In the genomic region with DNA sequence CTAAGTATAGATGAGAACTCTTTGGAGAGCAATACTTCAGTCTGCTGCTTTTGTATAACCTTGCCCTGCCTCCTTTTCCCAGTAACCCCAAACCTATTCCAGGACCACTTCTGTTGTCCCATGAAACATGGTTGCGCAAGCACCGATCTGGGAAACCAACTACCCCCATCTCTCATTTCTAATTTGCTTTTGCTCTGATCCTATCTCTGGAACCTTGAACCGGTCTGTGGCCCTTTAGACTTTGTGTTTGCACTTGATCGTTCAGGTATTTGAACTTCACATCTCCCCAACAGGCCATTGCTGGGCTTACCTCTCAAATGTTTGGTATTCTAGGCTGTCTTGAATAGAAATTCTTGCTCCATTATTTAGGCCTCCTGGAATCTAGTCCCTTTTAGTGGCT, we compare ENCODE assay signal across 17 cellular contexts. TPM values are rescaled to one million over a fixed set of nuclear protein-coding genes. Genes with fewer than 3 reads are reported as not detected.
DNase-seq lines count a peak whose midpoint lies in the region; ATAC-seq, FAIRE-seq and TF ChIP-seq lines count a peak whose summit lies in the region.
"Had no signal": no experiment of that assay in that cellular context is flagged by ENCODE, and none has a peak within 500 bp of the region (broad histone marks: within the 10 kb centered on the region; RNA-seq: fewer than 3 reads in every experiment).

No MANE protein-coding gene starts in this region.

- no TSS peak for BruUV-seq in K562 (replicated peaks; lab: Mats Ljungman, UMichigan)
- BruUV-seq in HepG2 (replicated peaks; lab: Mats Ljungman, UMichigan), result no TSS peak

- H3K27me3 Mint-ChIP-seq in GM23338 (ENCODE audit: insufficient read depth, low read depth, poor library complexity), result no peaks in the 10 kb centered on the region
- H3K27me3 Mint-ChIP-seq in activated CD8-positive, alpha-beta T cell treated with anti-CD3 and anti-CD28 coated beads for 36 hours, result no peaks in the 10 kb centered on the region
- H3K27me3 Mint-ChIP-seq in CD8-positive, alpha-beta T cell (ENCODE audit: low read depth), result no peaks in the 10 kb centered on the region
- H3K27me3 Mint-ChIP-seq: CD4-positive, alpha-beta T cell had no signal

- H3K9ac ChIP-seq in K562 (ENCODE audit: insufficient read depth in 1 of 2, low read depth in 2 of 2, low read length in 2 of 2) (no peak overlapping the region), HepG2 (ENCODE audit: insufficient read depth, low read depth, low read length) (no peak overlapping the region)

- no peaks in the 10 kb centered on the region for H3K9me3 ChIP-seq in K562 (replicated peaks; ENCODE audit: control insufficient read depth, insufficient read depth, low read depth, low read length)
- no peaks in the 10 kb centered on the region for H3K9me3 ChIP-seq in HepG2 (ENCODE audit: low read length)
- no peaks in the 10 kb centered on the region for H3K9me3 ChIP-seq in small intestine (ENCODE audit: control insufficient read depth, low read depth)
- H3K9me3 ChIP-seq in CD8-positive, alpha-beta T cell (ENCODE audit: low read length), result no peaks in the 10 kb centered on the region

- TF ChIP-seq CTCF in GM23338 (conservative IDR thresholded peaks at IDR 0.05; ENCODE audit: low read depth in 2 of 2) (no peak), K562 (IDR thresholded peaks at IDR 0.05 in 2 of 3, conservative IDR thresholded peaks at IDR 0.05 in 1 of 3; ENCODE audit: insufficient read depth in 2 of 3, low read depth in 1 of 3, low read length in 3 of 3) (no peak), HepG2 (CRISPR knock-in tag; IDR thresholded peaks at IDR 0.05) (no peak)
- no peak for TF ChIP-seq CTCF in activated CD8-positive, alpha-beta T cell treated with anti-CD3 and anti-CD28 coated beads for 36 hours (IDR thresholded peaks at IDR 0.05)
- no peak for TF ChIP-seq CTCF in CD8-positive, alpha-beta T cell (IDR thresholded peaks at IDR 0.05)

- no peak overlapping the region for H3K4me3 Mint-ChIP-seq in GM23338
- no peak overlapping the region for H3K4me3 Mint-ChIP-seq in activated CD8-positive, alpha-beta T cell treated with anti-CD3 and anti-CD28 coated beads for 36 hours
- no peak overlapping the region for H3K4me3 Mint-ChIP-seq in CD8-positive, alpha-beta T cell
- H3K4me3 Mint-ChIP-seq: CD4-positive, alpha-beta T cell had no signal

- intact Hi-C loops in K562 (cut with micrococcal nuclease), result no loop called here
- intact Hi-C loops in HepG2 (cut with micrococcal nuclease; ENCODE audit: unreplicated experiment), result loop anchor here (10.0 kb wide), 1 partner anchor 241 kb away; no protein-coding TSS in a partner anchor
- intact Hi-C loops in activated CD8-positive, alpha-beta T cell treated with anti-CD3 and anti-CD28 coated beads for 36 hours (cut with micrococcal nuclease), result no loop called here
- intact Hi-C loops in CD8-positive, alpha-beta T cell (cut with DNase I, micrococcal nuclease), result loop anchor here in 1 of 2 experiments (10.0 kb wide), 1 partner anchor 651 kb away; no protein-coding TSS in a partner anchor

- FAIRE-seq in K562 (lab: Jason Lieb, UNC) (no peak), HepG2 (lab: Jason Lieb, UNC) (no peak), small intestine (lab: Jason Lieb, UNC) (no peak)
- FAIRE-seq: A204.1, H54, HTR-8/SVneo had no signal

- TF ChIP-seq EP300 in K562 (IDR thresholded peaks at IDR 0.05; ENCODE audit: low read length) (no peak), HepG2 (IDR thresholded peaks at IDR 0.05; ENCODE audit: low read depth in 2 of 2, low read length in 2 of 2) (peak; percentile 15 to 23; a peak in 1 of 4 replicates), HepG2 (CRISPR knock-in tag; IDR thresholded peaks at IDR 0.05; ENCODE audit: borderline replicate concordance) (no peak)

- H2AFZ ChIP-seq in GM23338 (no peak overlapping the region), K562 (ENCODE audit: low read depth, low read length) (no peak overlapping the region), HepG2 (ENCODE audit: low read length) (no peak overlapping the region)

- CTCF ChIA-PET in K562 (lab: Yijun Ruan, JAX; ENCODE audit: low intra/inter-chr PET ratio), result no interaction called here
- CTCF ChIA-PET in HepG2 (lab: Yijun Ruan, JAX; ENCODE audit: low intra/inter-chr PET ratio, low total read pairs), result no interaction called here
- CTCF ChIA-PET in activated CD8-positive, alpha-beta T cell treated with anti-CD3 and anti-CD28 coated beads for 36 hours (lab: Charles Lee), result interaction anchor here (1.2 to 1.5 kb wide), 2 partner anchors 22 to 655 kb away, joined by 3 to 4 read pairs; no protein-coding TSS in a partner anchor
- CTCF ChIA-PET in CD8-positive, alpha-beta T cell (lab: Charles Lee), result no interaction called here

- H3K27ac Mint-ChIP-seq in GM23338, result peak overlapping the region; percentile 50
- no peak overlapping the region for H3K27ac Mint-ChIP-seq in activated CD8-positive, alpha-beta T cell treated with anti-CD3 and anti-CD28 coated beads for 36 hours
- no peak overlapping the region for H3K27ac Mint-ChIP-seq in CD8-positive, alpha-beta T cell
- H3K27ac Mint-ChIP-seq: CD4-positive, alpha-beta T cell had no signal

- in situ Hi-C loops in K562 (cut with MboI) (no loop called here), HepG2 (cut with HindIII; ENCODE audit: extremely low pct_ligation_motif_present, low pct_unique_long_range_greater_than_20kb) (no loop called here)

- H3K79me2 ChIP-seq in GM23338 (replicated peaks; ENCODE audit: insufficient read depth), result 0 out of 2 replicates have a peak, but pooled peaks cover 3% of the 10 kb centered on the region
- no peaks in the 10 kb centered on the region for H3K79me2 ChIP-seq in K562 (ENCODE audit: control insufficient read depth, insufficient read depth, low read length)
- no peaks in the 10 kb centered on the region for H3K79me2 ChIP-seq in HepG2 (ENCODE audit: insufficient read depth, low read length)

- H3K4me2 ChIP-seq in GM23338, result no peak overlapping the region
- H3K4me2 ChIP-seq in K562 (ENCODE audit: insufficient read depth, low read length), result no peak overlapping the region
- no peak overlapping the region for H3K4me2 ChIP-seq in HepG2 (ENCODE audit: low read depth, low read length)

- TF ChIP-seq RAD21 in K562 (CRISPR knock-in tag; conservative IDR thresholded peaks at IDR 0.05 in 1 of 2, IDR thresholded peaks at IDR 0.05 in 1 of 2), result no peak
- TF ChIP-seq RAD21 in HepG2 (CRISPR knock-in tag; IDR thresholded peaks at IDR 0.05), result no peak

- no peaks in the 10 kb centered on the region for H3K9me2 ChIP-seq in GM23338 (ENCODE audit: insufficient read depth)

- H3K9me3 Mint-ChIP-seq in GM23338, result no peaks in the 10 kb centered on the region
- H3K9me3 Mint-ChIP-seq in activated CD8-positive, alpha-beta T cell treated with anti-CD3 and anti-CD28 coated beads for 36 hours, result no peaks in the 10 kb centered on the region
- H3K9me3 Mint-ChIP-seq in CD8-positive, alpha-beta T cell, result no peaks in the 10 kb centered on the region
- H3K9me3 Mint-ChIP-seq: CD4-positive, alpha-beta T cell had no signal

- 0 out of 2 replicates have a peak, but pooled peaks cover 4% of the 10 kb centered on the region for H4K20me1 ChIP-seq in GM23338 (replicated peaks; ENCODE audit: insufficient read depth)
- no peaks in the 10 kb centered on the region for H4K20me1 ChIP-seq in K562 (replicated peaks; ENCODE audit: control insufficient read depth, insufficient read depth, low read length)
- H4K20me1 ChIP-seq in HepG2 (ENCODE audit: insufficient read depth, low read length), result no peaks in the 10 kb centered on the region

- ATAC-seq in GM23338 (peak; percentile 48; the same call in 2 of the 3 replicates), K562 (no peak), HepG2 (peak; percentile 81)
- no peak for ATAC-seq in activated CD8-positive, alpha-beta T cell treated with anti-CD3 and anti-CD28 coated beads for 36 hours
- ATAC-seq in CD8-positive, alpha-beta T cell, result no peak

- no peaks in the 10 kb centered on the region for H3K36me3 Mint-ChIP-seq in GM23338 (ENCODE audit: low read depth)
- peaks cover 15% of the 10 kb centered on the region for H3K36me3 Mint-ChIP-seq in activated CD8-positive, alpha-beta T cell treated with anti-CD3 and anti-CD28 coated beads for 36 hours (ENCODE audit: low read depth)
- H3K36me3 Mint-ChIP-seq in CD8-positive, alpha-beta T cell, result peaks cover 45% of the 10 kb centered on the region

- peaks cover 26% of the 10 kb centered on the region for H3K4me1 Mint-ChIP-seq in GM23338
- peaks cover 24% of the 10 kb centered on the region for H3K4me1 Mint-ChIP-seq in activated CD8-positive, alpha-beta T cell treated with anti-CD3 and anti-CD28 coated beads for 36 hours (ENCODE audit: low read depth)
- H3K4me1 Mint-ChIP-seq in CD8-positive, alpha-beta T cell (ENCODE audit: low read depth), result peaks cover 37% of the 10 kb centered on the region

- POLR2A ChIA-PET in K562 (lab: Yijun Ruan, JAX), result no interaction called here
- POLR2A ChIA-PET in HepG2 (lab: Yijun Ruan, JAX), result no interaction called here
- POLR2A ChIA-PET in activated CD8-positive, alpha-beta T cell treated with anti-CD3 and anti-CD28 coated beads for 36 hours (lab: Charles Lee), result no interaction called here
- POLR2A ChIA-PET in CD8-positive, alpha-beta T cell (lab: Charles Lee), result no interaction called here

- H3K4me1 ChIP-seq in GM23338 (ENCODE audit: insufficient read depth), result peaks cover 7% of the 10 kb centered on the region
- H3K4me1 ChIP-seq in K562 (replicated peaks in 1 of 2; ENCODE audit: control insufficient read depth in 2 of 2, insufficient read depth in 2 of 2, low read length in 2 of 2), result no peaks in the 10 kb centered on the region
- peaks cover 9% of the 10 kb centered on the region for H3K4me1 ChIP-seq in HepG2 (ENCODE audit: insufficient read depth, low read length)
- H3K4me1 ChIP-seq in small intestine (ENCODE audit: control insufficient read depth in 2 of 2, insufficient read depth in 1 of 2, low read depth in 1 of 2, low read length in 1 of 2), result no peaks in the 10 kb centered on the region
- no peaks in the 10 kb centered on the region for H3K4me1 ChIP-seq in CD8-positive, alpha-beta T cell (ENCODE audit: insufficient read depth, low read length)

- H3K36me3 ChIP-seq in GM23338 (ENCODE audit: insufficient read depth) (no peaks in the 10 kb centered on the region), K562 (ENCODE audit: control insufficient read depth, insufficient read depth, low read length) (no peaks in the 10 kb centered on the region), HepG2 (replicated peaks in 1 of 2; ENCODE audit: control insufficient read depth in 1 of 2, insufficient read depth in 2 of 2, low read length in 2 of 2) (no peaks in the 10 kb centered on the region), small intestine (ENCODE audit: control insufficient read depth in 2 of 2, insufficient read depth in 2 of 2, low read length in 2 of 2) (peaks cover 0 to 2% of the 10 kb centered on the region in 2 donors)
- H3K36me3 ChIP-seq in CD8-positive, alpha-beta T cell (ENCODE audit: insufficient read depth, low read length), result no peaks in the 10 kb centered on the region

- no peak overlapping the region for H3K4me3 ChIP-seq in GM23338
- H3K4me3 ChIP-seq in K562, result no peak overlapping the region
- no peak overlapping the region for H3K4me3 ChIP-seq in HepG2 (replicated peaks in 1 of 3; ENCODE audit: insufficient read depth in 1 of 3, low read depth in 2 of 3, low read length in 3 of 3)
- no peak overlapping the region for H3K4me3 ChIP-seq in small intestine (ENCODE audit: low read depth in 1 of 2, low read length in 2 of 2)
- no peak overlapping the region for H3K4me3 ChIP-seq in CD8-positive, alpha-beta T cell (ENCODE audit: low read depth, low read length)

- peak; percentile 42 for DNase-seq in GM23338 (ENCODE audit: low spot score)
- DNase-seq in K562 (ENCODE audit: extremely low read depth in 1 of 4, low spot score in 3 of 4), result no peak
- DNase-seq in HepG2 (ENCODE audit: low spot score), result peak; percentile 74
- DNase-seq in small intestine, result peak; percentile 9
- no peak for DNase-seq in activated CD8-positive, alpha-beta T cell treated with anti-CD3 and anti-CD28 coated beads for 36 hours
- DNase-seq in NCI-H2227 (lab: John Stamatoyannopoulos, UW; ENCODE audit: unreplicated experiment), result no peak
- DNase-seq in CD8-positive, alpha-beta T cell, result no peak
- DNase-seq: AML-193; CD4-positive, alpha-beta T cell; DMS79 treated with DMSO at 0.1 percent for 48 hours; GF-D8; HCEC 1CT had no signal

- no peaks in the 10 kb centered on the region for H3K9me1 ChIP-seq in K562 (ENCODE audit: control insufficient read depth, insufficient read depth, low read length)

- no peaks in the 10 kb centered on the region for H3F3A ChIP-seq in GM23338 (replicated peaks; ENCODE audit: low read depth)

- no peak overlapping the region for H3K27ac ChIP-seq in GM23338 (ENCODE audit: low read depth)
- no peak overlapping the region for H3K27ac ChIP-seq in K562 (ENCODE audit: extremely low read depth, low read depth, low read length)
- no peak overlapping the region for H3K27ac ChIP-seq in HepG2 (ENCODE audit: extremely low read length, insufficient read depth, low read length)
- no peak overlapping the region for H3K27ac ChIP-seq in small intestine (ENCODE audit: low read depth in 1 of 2, low read length in 1 of 2)
- H3K27ac ChIP-seq in CD8-positive, alpha-beta T cell (ENCODE audit: low read depth, low read length), result no peak overlapping the region
- H3K27ac ChIP-seq: C4-2B, HL-60 had no signal

- TF ChIP-seq POLR2A in K562 (conservative IDR thresholded peaks at IDR 0.05), result no peak
- TF ChIP-seq POLR2A in HepG2 (IDR thresholded peaks at IDR 0.05; ENCODE audit: insufficient read depth in 1 of 2, low read depth in 2 of 2, low read length in 2 of 2), result no peak

- H3K27me3 ChIP-seq in GM23338 (ENCODE audit: insufficient read depth) (no peaks in the 10 kb centered on the region), K562 (ENCODE audit: control insufficient read depth in 2 of 2, insufficient read depth in 2 of 2, low read length in 2 of 2) (no peaks in the 10 kb centered on the region), HepG2 (ENCODE audit: control insufficient read depth in 1 of 2, insufficient read depth in 2 of 2, low read length in 2 of 2) (no peaks in the 10 kb centered on the region), small intestine (ENCODE audit: control insufficient read depth in 2 of 2, insufficient read depth in 2 of 2, low read length in 2 of 2) (no peaks in the 10 kb centered on the region)
- H3K27me3 ChIP-seq in CD8-positive, alpha-beta T cell (ENCODE audit: insufficient read depth, low read length), result no peaks in the 10 kb centered on the region

- 57% methylated on average over 4 of the region's 4 CpGs for WGBS in K562 (ENCODE audit: insufficient coverage, low coverage, missing lambda C conversion rate)
- 22% methylated on average over 4 of the region's 4 CpGs for WGBS in HepG2 (ENCODE audit: low lambda C conversion rate)
- WGBS in small intestine, 3 donors, result 74 to 89% (median 85%) methylated on average over 4 of the region's 4 CpGs

RNA-seq across cellular contexts. Expression of a gene that starts 25.0 kb away (rescaled TPM):
- total RNA-seq in GM23338 (2014; rRNA removed; shearing (Covaris generic)), result 11.2 and 12.1 TPM in 2 replicates
- polyA plus RNA-seq in GM23338 (2016; fragmentation: Nextera tagmentation; extraction: Ambion mirVana) (7.9 and 8.7 TPM in 2 replicates), K562 (2011; rRNA removed) (5.1 and 6.9 TPM in 2 replicates), K562 (2014; fragmentation: Illumina TruSeq; extraction: Trizol) (4.9 and 6.1 TPM in 2 replicates), K562 (2014; fragmentation: Nextera tagmentation; extraction: Ambion mirVana) (1 to 10 TPM in 1 of 2 experiments, under 1 TPM in 1; 0.83 to 5.4 TPM), K562 (2014; rRNA removed) (6.6 and 8.1 TPM in 2 replicates), HepG2 (2011; rRNA removed) (1.2 and 1.5 TPM in 2 replicates), small intestine (1 to 10 TPM; 1.3 to 3.0 (median 1.4) TPM)
- total RNA-seq in K562 (2011; cell fraction: chromatin; rRNA removed; ENCODE audit: low replicate concordance), result 6.6 and 24.9 TPM in 2 replicates
- total RNA-seq in K562 (2011; cell fraction: nucleolus; rRNA removed), result 3.2 and 6.4 TPM in 2 replicates
- total RNA-seq in K562 (2011; cell fraction: nucleoplasm; rRNA removed), result 3.6 and 10.3 TPM in 2 replicates
- total RNA-seq in K562 (2014; rRNA removed) (2.3 TPM in 2 replicates), K562 (2014; rRNA removed; fragmentation: Illumina TruSeq; extraction: Trizol) (5.2 and 5.3 TPM in 2 replicates), K562 (2015; rRNA removed; fragmentation: Illumina TruSeq; extraction: Trizol) (3.7 and 4.5 TPM in 2 replicates), K562 (2021) (5.7 and 5.9 TPM in 2 replicates), HepG2 (2016; rRNA removed; fragmentation: Illumina TruSeq; extraction: Trizol) (2.5 and 4.1 TPM in 2 replicates)
- polyA plus RNA-seq in K562 (2011; cell fraction: cytosol; rRNA removed), result 1.0 and 2.3 TPM in 2 replicates
- polyA plus RNA-seq in K562 (2011; cell fraction: nucleus; rRNA removed), result 14.6 and 18.2 TPM in 2 replicates
- polyA plus RNA-seq in K562 (2012), result 3.1 and 3.4 TPM in 2 replicates
- 3.5 and 6.2 TPM in 2 replicates for polyA minus RNA-seq in K562 (2011; rRNA and poly(A)+ RNA removed)
- polyA minus RNA-seq in K562 (2011; cell fraction: cytosol; rRNA and poly(A)+ RNA removed), result 2.1 and 3.9 TPM in 2 replicates
- 5.5 and 7.3 TPM in 2 replicates for polyA minus RNA-seq in K562 (2011; cell fraction: nucleus; rRNA and poly(A)+ RNA removed)
- total RNA-seq in HepG2 (2016; cell fraction: cytosol; rRNA removed; fragmentation: Illumina TruSeq; extraction: Trizol; ENCODE audit: low read depth), result 1.3 and 1.4 TPM in 2 replicates
- 2.3 and 3.2 TPM in 2 replicates for total RNA-seq in HepG2 (2016; cell fraction: insoluble cytoplasmic fraction; rRNA removed; fragmentation: Illumina TruSeq; extraction: Trizol)
- 1.9 and 2.3 TPM in 2 replicates for total RNA-seq in HepG2 (2016; cell fraction: membrane; rRNA removed; fragmentation: Illumina TruSeq; extraction: Trizol)
- total RNA-seq in HepG2 (2016; cell fraction: nucleus; rRNA removed; fragmentation: Illumina TruSeq; extraction: Trizol), result 3.9 and 4.0 TPM in 2 replicates
- polyA plus RNA-seq in HepG2 (2011; cell fraction: cytosol; rRNA removed), result 0.39 and 0.87 TPM in 2 replicates
- polyA plus RNA-seq in HepG2 (2011; cell fraction: nucleus; rRNA removed), result 1.3 and 3.9 TPM in 2 replicates
- polyA plus RNA-seq in HepG2 (2012), result 1.0 and 1.7 TPM in 2 replicates
- polyA plus RNA-seq in HepG2 (2016; cell fraction: cytosol; fragmentation: Illumina TruSeq; extraction: Trizol; ENCODE audit: low read depth), result 0.12 and 0.37 TPM in 2 replicates
- polyA plus RNA-seq in HepG2 (2016; cell fraction: insoluble cytoplasmic fraction; fragmentation: Illumina TruSeq; extraction: Trizol; ENCODE audit: low read depth), result 2.2 TPM in 2 replicates
- polyA plus RNA-seq in HepG2 (2016; cell fraction: membrane; fragmentation: Illumina TruSeq; extraction: Trizol; ENCODE audit: low read depth), result 0.26 and 0.31 TPM in 2 replicates
- 3.6 and 4.0 TPM in 2 replicates for polyA plus RNA-seq in HepG2 (2016; cell fraction: nucleus; fragmentation: Illumina TruSeq; extraction: Trizol; ENCODE audit: insufficient read depth, low read depth)
- 0.70 and 2.3 TPM in 2 replicates for polyA minus RNA-seq in HepG2 (2011; rRNA and poly(A)+ RNA removed; ENCODE audit: low replicate concordance)
- 0.70 and 1.1 TPM in 2 replicates for polyA minus RNA-seq in HepG2 (2011; cell fraction: cytosol; rRNA and poly(A)+ RNA removed)
- polyA minus RNA-seq in HepG2 (2011; cell fraction: nucleus; rRNA and poly(A)+ RNA removed), result 3.5 and 5.1 TPM in 2 replicates
- total RNA-seq in activated CD8-positive, alpha-beta T cell treated with anti-CD3 and anti-CD28 coated beads for 36 hours, result 10 to 100 TPM; 13.5 to 14.9 TPM
- total RNA-seq in CD8-positive, alpha-beta T cell, result 10 to 100 TPM; 41.2 to 50.5 TPM

Comparison
In these comparisons a context has a peak if more than half of its experiments do, and no peak if none do; other contexts are left out.
1. ATAC-seq: peak in GM23338 (single experiment) and HepG2 (single experiment); none in K562 (single experiment), activated CD8-positive, alpha-beta T cell treated with anti-CD3 and anti-CD28 coated beads for 36 hours (single experiment) and CD8-positive, alpha-beta T cell (single experiment).
2. DNase-seq: peak in GM23338 (single experiment), HepG2 (single experiment) and small intestine (single experiment); none in K562 (0 of 4), activated CD8-positive, alpha-beta T cell treated with anti-CD3 and anti-CD28 coated beads for 36 hours (single experiment), NCI-H2227 (single experiment) and CD8-positive, alpha-beta T cell (0 of 7).